Comparison of ENCODE assay signal across 1 cellular context in the genomic region with DNA sequence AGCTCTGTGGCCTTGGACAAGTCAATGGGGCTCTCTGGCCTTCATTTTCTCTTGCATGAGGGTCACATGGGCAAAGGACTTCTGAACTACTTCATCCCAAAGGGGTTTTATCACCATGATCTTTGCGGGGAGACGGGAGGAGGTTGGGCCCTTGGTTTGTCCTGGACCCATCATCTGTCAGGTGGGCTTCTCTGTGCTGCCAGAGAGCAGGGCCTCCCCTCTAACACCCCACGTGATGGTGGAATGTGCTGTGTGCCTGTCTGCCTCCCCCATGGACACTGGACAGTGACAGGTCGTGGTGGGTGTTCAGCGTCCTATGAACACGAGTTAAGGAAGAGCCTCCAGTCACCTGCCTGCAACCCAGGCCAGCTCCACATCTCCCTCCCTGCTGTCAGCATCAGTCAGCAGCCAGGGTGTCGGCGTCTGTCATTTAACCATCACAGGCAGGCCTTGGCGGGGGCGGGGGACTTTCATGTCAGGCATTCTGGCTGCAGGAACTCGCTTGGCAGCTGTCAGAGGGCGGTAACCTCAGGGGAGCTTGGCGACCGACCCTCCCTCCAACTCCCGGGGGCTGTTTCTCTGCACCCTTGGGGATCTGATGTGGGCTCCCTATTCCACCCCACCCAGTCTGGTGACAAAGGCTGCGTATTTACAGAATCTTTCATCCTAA.
TF ChIP-seq lines count a peak whose summit lies in the region.

No MANE protein-coding gene starts in this region.

TF ChIP-seq in GM23338, 12 proteins besides CTCF, POLR2A, EP300 and RAD21:
- TF ChIP-seq ZNF331 (CRISPR knock-in tag; IDR thresholded peaks at IDR 0.05; ENCODE audit: low read depth), result no peak
- no peak for TF ChIP-seq STAT1 (IDR thresholded peaks at IDR 0.05; ENCODE audit: unreplicated experiment)
- TF ChIP-seq, protein P1, sequence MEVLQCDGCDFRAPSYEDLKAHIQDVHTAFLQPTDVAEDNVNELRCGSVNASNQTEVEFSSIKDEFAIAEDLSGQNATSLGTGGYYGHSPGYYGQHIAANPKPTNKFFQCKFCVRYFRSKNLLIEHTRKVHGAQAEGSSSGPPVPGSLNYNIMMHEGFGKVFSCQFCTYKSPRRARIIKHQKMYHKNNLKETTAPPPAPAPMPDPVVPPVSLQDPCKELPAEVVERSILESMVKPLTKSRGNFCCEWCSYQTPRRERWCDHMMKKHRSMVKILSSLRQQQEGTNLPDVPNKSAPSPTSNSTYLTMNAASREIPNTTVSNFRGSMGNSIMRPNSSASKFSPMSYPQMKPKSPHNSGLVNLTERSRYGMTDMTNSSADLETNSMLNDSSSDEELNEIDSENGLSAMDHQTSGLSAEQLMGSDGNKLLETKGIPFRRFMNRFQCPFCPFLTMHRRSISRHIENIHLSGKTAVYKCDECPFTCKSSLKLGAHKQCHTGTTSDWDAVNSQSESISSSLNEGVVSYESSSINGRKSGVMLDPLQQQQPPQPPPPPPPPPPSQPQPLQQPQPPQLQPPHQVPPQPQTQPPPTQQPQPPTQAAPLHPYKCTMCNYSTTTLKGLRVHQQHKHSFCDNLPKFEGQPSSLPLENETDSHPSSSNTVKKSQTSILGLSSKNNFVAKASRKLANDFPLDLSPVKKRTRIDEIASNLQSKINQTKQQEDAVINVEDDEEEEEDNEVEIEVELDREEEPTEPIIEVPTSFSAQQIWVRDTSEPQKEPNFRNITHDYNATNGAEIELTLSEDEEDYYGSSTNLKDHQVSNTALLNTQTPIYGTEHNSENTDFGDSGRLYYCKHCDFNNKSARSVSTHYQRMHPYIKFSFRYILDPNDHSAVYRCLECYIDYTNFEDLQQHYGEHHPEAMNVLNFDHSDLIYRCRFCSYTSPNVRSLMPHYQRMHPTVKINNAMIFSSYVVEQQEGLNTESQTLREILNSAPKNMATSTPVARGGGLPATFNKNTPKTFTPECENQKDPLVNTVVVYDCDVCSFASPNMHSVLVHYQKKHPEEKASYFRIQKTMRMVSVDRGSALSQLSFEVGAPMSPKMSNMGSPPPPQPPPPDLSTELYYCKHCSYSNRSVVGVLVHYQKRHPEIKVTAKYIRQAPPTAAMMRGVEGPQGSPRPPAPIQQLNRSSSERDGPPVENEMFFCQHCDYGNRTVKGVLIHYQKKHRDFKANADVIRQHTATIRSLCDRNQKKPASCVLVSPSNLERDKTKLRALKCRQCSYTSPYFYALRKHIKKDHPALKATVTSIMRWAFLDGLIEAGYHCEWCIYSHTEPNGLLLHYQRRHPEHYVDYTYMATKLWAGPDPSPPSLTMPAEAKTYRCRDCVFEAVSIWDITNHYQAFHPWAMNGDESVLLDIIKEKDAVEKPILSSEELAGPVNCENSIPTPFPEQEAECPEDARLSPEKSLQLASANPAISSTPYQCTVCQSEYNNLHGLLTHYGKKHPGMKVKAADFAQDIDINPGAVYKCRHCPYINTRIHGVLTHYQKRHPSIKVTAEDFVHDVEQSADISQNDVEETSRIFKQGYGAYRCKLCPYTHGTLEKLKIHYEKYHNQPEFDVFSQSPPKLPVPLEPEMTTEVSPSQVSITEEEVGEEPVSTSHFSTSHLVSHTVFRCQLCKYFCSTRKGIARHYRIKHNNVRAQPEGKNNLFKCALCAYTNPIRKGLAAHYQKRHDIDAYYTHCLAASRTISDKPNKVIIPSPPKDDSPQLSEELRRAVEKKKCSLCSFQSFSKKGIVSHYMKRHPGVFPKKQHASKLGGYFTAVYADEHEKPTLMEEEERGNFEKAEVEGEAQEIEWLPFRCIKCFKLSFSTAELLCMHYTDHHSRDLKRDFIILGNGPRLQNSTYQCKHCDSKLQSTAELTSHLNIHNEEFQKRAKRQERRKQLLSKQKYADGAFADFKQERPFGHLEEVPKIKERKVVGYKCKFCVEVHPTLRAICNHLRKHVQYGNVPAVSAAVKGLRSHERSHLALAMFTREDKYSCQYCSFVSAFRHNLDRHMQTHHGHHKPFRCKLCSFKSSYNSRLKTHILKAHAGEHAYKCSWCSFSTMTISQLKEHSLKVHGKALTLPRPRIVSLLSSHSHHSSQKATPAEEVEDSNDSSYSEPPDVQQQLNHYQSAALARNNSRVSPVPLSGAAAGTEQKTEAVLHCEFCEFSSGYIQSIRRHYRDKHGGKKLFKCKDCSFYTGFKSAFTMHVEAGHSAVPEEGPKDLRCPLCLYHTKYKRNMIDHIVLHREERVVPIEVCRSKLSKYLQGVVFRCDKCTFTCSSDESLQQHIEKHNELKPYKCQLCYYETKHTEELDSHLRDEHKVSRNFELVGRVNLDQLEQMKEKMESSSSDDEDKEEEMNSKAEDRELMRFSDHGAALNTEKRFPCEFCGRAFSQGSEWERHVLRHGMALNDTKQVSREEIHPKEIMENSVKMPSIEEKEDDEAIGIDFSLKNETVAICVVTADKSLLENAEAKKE (CRISPR knock-in tag; IDR thresholded peaks at IDR 0.05), result no peak
- TF ChIP-seq EZH2phosphoT487 (IDR thresholded peaks at IDR 0.05; ENCODE audit: unreplicated experiment), result no peak
- TF ChIP-seq, protein P2, sequence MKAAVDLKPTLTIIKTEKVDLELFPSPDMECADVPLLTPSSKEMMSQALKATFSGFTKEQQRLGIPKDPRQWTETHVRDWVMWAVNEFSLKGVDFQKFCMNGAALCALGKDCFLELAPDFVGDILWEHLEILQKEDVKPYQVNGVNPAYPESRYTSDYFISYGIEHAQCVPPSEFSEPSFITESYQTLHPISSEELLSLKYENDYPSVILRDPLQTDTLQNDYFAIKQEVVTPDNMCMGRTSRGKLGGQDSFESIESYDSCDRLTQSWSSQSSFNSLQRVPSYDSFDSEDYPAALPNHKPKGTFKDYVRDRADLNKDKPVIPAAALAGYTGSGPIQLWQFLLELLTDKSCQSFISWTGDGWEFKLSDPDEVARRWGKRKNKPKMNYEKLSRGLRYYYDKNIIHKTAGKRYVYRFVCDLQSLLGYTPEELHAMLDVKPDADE (IDR thresholded peaks at IDR 0.05), result no peak
